Comparison of ENCODE assay signal across 11 cellular contexts in the genomic region with DNA sequence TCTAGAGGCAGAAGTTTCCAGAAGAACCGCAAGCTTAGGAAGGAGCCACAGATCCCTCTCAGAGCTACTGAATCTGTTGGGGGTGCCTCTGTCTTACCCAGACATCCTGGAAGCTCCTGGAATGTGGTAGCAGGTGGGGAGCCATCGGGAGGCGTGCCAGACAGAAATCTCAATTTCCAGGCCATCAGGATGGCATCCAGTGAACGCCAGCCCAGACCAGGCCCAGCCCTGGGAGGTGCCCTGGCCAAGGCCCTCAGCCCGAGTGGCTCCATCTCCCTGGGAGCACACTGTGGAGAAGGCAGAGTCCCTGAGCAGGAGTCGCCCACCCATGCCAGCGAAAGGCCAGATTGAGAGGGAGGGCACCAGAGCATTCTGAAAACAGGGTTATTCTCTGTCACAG. TPM values are rescaled to one million over a fixed set of nuclear protein-coding genes. Genes with fewer than 3 reads are reported as not detected.
"Had no signal": no experiment of that assay in that cellular context is flagged by ENCODE, and none has a peak within 500 bp of the region (broad histone marks: within the 10 kb centered on the region; RNA-seq: fewer than 3 reads in every experiment).

No MANE protein-coding gene starts in this region.

- DNase-seq: activated CD4-positive, alpha-beta memory T cell treated with anti-CD3 and anti-CD28 coated beads for 36 hours; activated effector memory CD4-positive, alpha-beta T cell treated with anti-CD3 and anti-CD28 coated beads, Interleukin-2, amount 50 U/mL, for 16 hours; activated T-cell treated with anti-CD3 and anti-CD28 coated beads, Interleukin-2, amount 50 U/mL, for 4 hours; amygdala; foreskin melanocyte; naive thymus-derived CD4-positive, alpha-beta T cell; occipital lobe; T1000 had no signal

- H3K9me3 ChIP-seq: vagina had no signal

- H3K27me3 ChIP-seq: vagina had no signal

- H3K4me3 ChIP-seq: vagina had no signal

- H3K27ac ChIP-seq: VCaP had no signal

- H3K36me3 ChIP-seq: vagina had no signal

- H3K27me3 Mint-ChIP-seq: activated naive CD8-positive, alpha-beta T cell had no signal

- H3K4me1 Mint-ChIP-seq: naive thymus-derived CD4-positive, alpha-beta T cell had no signal

- H3K9me3 Mint-ChIP-seq: activated CD4-positive, alpha-beta memory T cell treated with anti-CD3 and anti-CD28 coated beads for 36 hours; activated T-cell treated with anti-CD3 and anti-CD28 coated beads, Interleukin-2, amount 50 U/mL, for 4 hours; naive thymus-derived CD4-positive, alpha-beta T cell had no signal

- H3K4me3 Mint-ChIP-seq: activated CD4-positive, alpha-beta memory T cell treated with anti-CD3 and anti-CD28 coated beads for 36 hours; activated naive CD8-positive, alpha-beta T cell; activated T-cell treated with anti-CD3 and anti-CD28 coated beads, Interleukin-2, amount 50 U/mL, for 4 hours; naive thymus-derived CD4-positive, alpha-beta T cell had no signal

- H3K36me3 Mint-ChIP-seq: activated CD4-positive, alpha-beta memory T cell treated with anti-CD3 and anti-CD28 coated beads for 36 hours; activated naive CD8-positive, alpha-beta T cell; naive thymus-derived CD4-positive, alpha-beta T cell had no signal

- ATAC-seq: activated T-cell treated with anti-CD3 and anti-CD28 coated beads, Interleukin-2, amount 50 U/mL, for 4 hours; naive thymus-derived CD4-positive, alpha-beta T cell had no signal

- H3K27ac Mint-ChIP-seq: activated CD4-positive, alpha-beta memory T cell treated with anti-CD3 and anti-CD28 coated beads for 36 hours; activated naive CD8-positive, alpha-beta T cell; naive thymus-derived CD4-positive, alpha-beta T cell had no signal

RNA-seq across cellular contexts. Expression of a gene that starts 2.5 kb away (rescaled TPM):
- total RNA-seq: activated CD4-positive, alpha-beta memory T cell treated with anti-CD3 and anti-CD28 coated beads for 36 hours; activated T-cell treated with anti-CD3 and anti-CD28 coated beads, Interleukin-2, amount 50 U/mL, for 4 hours; naive thymus-derived CD4-positive, alpha-beta T cell had no signal
- polyA plus RNA-seq: naive thymus-derived CD4-positive, alpha-beta T cell had no signal
